Comparison of ENCODE assay signal across 13 cellular contexts in genomic region chr20:5531318-5532081, GRCh38.
A peak's percentile ranks its signal among the peaks of the same experiment; 100 is the strongest.
DNase-seq lines count a peak whose midpoint lies in the region; FAIRE-seq and TF ChIP-seq lines count a peak whose summit lies in the region.
"Had no signal": no experiment of that assay in that cellular context is flagged by ENCODE, and none has a peak within 500 bp of the region (broad histone marks: within the 10 kb centered on the region; RNA-seq: fewer than 3 reads in every experiment).

No MANE protein-coding gene starts in this region.

- H3K36me3 ChIP-seq in bronchial epithelial cell (ENCODE audit: control insufficient read depth, insufficient read depth, low read length) (no peaks in the 10 kb centered on the region), sigmoid colon (no peaks in the 10 kb centered on the region), SJCRH30 (no peaks in the 10 kb centered on the region)

- peaks cover 0 to 2% (median 0%) of the 10 kb centered on the region in 7 donors for H3K9me3 Mint-ChIP-seq in CD14-positive monocyte

- 63 to 67% methylated on average over 4 of the region's 4 CpGs for WGBS in sigmoid colon, 2 donors

- no peak for FAIRE-seq in bronchial epithelial cell (lab: Jason Lieb, UNC)
- FAIRE-seq: urothelium cell line had no signal

- peak overlapping the region; percentile 23 to 87 (median 81) for H3K27ac Mint-ChIP-seq in CD14-positive monocyte

- H3K9me3 ChIP-seq in sigmoid colon (no peaks in the 10 kb centered on the region), SJCRH30 (replicated peaks) (no peaks in the 10 kb centered on the region)

- H3K4me1 Mint-ChIP-seq in CD14-positive monocyte, result peaks cover 56% of the 10 kb centered on the region

- intact Hi-C loops in CD14-positive monocyte (cut with micrococcal nuclease), result loop anchor here in 1 of 2 donors (5.0 kb wide), 1 partner anchor 256 kb away; no protein-coding TSS in a partner anchor
- intact Hi-C loops in sigmoid colon (cut with DNase I), result no loop called here

- peaks cover 0 to 21% (median 10%) of the 10 kb centered on the region in 4 donors for H3K4me1 ChIP-seq in sigmoid colon
- H3K4me1 ChIP-seq in SJCRH30, result no peaks in the 10 kb centered on the region

- TF ChIP-seq POLR2A in sigmoid colon (IDR thresholded peaks at IDR 0.05), result no peak

- H3K4me3 ChIP-seq in bronchial epithelial cell (ENCODE audit: low read depth, low read length) (no peak overlapping the region), sigmoid colon (no peak overlapping the region), SJCRH30 (no peak overlapping the region)

- TF ChIP-seq CTCF in CD14-positive monocyte (IDR thresholded peaks at IDR 0.05), result no peak
- TF ChIP-seq CTCF in bronchial epithelial cell (IDR thresholded peaks at IDR 0.05; ENCODE audit: insufficient read depth, low read length, severe bottlenecking), result no peak
- TF ChIP-seq CTCF in sigmoid colon (IDR thresholded peaks at IDR 0.05), result no peak

- no peak for DNase-seq in CD14-positive monocyte (ENCODE audit: low spot score)
- DNase-seq in HT1080 (ENCODE audit: low read depth), result peak; percentile 50
- peak; percentile 72 for DNase-seq in bronchial epithelial cell (ENCODE audit: low read depth)
- DNase-seq in lung microvascular endothelial cell (ENCODE audit: low read depth in 2 of 2), result peak; percentile 31 to 58
- no peak for DNase-seq in ureter (ENCODE audit: low spot score)
- no peak for DNase-seq in NCI-H1436 (lab: John Stamatoyannopoulos, UW)
- DNase-seq in sigmoid colon, result no peak
- DNase-seq in SJCRH30, result no peak
- DNase-seq: activated T-cell treated with anti-CD3 and anti-CD28 coated beads for 4 hours, DMS 273 treated with DMSO at 0.1 percent for 48 hours, NCI-H510A, occipital lobe had no signal

- peaks cover 6 to 13% of the 10 kb centered on the region in 2 donors for H3K36me3 Mint-ChIP-seq in CD14-positive monocyte

- peak overlapping the region in 1 of 2 donors; percentile 68 for H3K4me3 Mint-ChIP-seq in CD14-positive monocyte

- H3K27ac ChIP-seq in sigmoid colon, result peak overlapping the region in 1 of 4 donors; percentile 39
- H3K27ac ChIP-seq in SJCRH30, result no peak overlapping the region

- no peaks in the 10 kb centered on the region for H3K27me3 Mint-ChIP-seq in CD14-positive monocyte (ENCODE audit: low read depth in 3 of 3)

- no peaks in the 10 kb centered on the region for H3K27me3 ChIP-seq in bronchial epithelial cell (ENCODE audit: control insufficient read depth, insufficient read depth, low read length)
- H3K27me3 ChIP-seq in sigmoid colon, result no peaks in the 10 kb centered on the region
- H3K27me3 ChIP-seq in SJCRH30, result no peaks in the 10 kb centered on the region

- no peak for TF ChIP-seq EP300 in sigmoid colon (IDR thresholded peaks at IDR 0.05)

Comparison
In these comparisons a context has a peak if more than half of its experiments do, and no peak if none do; other contexts are left out.
1. DNase-seq: peak in HT1080 (single experiment), bronchial epithelial cell (single experiment) and lung microvascular endothelial cell (2 of 2); none in CD14-positive monocyte (single experiment), ureter (single experiment), NCI-H1436 (single experiment), sigmoid colon (single experiment) and SJCRH30 (0 of 2).